ENCODE assay signal across 31 cellular contexts in the genomic region with DNA sequence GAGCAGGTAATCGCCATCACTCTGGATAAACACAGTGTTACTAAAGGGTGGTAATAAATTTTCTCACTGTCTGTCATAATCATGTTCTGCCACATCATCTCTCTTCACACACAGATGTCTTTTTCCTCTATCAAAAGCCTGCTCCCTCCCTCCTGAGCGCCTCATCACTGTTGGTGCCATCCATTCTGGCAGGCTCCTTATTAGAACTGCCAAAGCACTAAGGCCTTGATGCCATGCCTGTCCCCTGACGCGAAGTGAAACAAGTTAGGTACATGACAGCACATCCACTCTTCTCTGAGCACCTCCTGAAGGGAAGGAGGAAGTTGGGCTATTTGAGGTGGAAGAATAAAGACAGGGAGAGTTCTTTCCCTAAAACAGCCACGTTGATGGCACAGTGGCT.
"Had no signal": no experiment of that assay in that cellular context is flagged by ENCODE, and none has a peak within 500 bp of the region (broad histone marks: within the 10 kb centered on the region; RNA-seq: fewer than 3 reads in every experiment).

No MANE protein-coding gene starts in this region.

- H3K27me3 Mint-ChIP-seq: activated CD4-positive, alpha-beta T cell treated with anti-CD3 and anti-CD28 coated beads, Interleukin-2, amount 10 ng/mL, durations not matched to agents 7 days and 5 days; activated naive CD8-positive, alpha-beta T cell treated with anti-CD3 and anti-CD28 coated beads, Interleukin-2, amount 10 ng/mL, durations not matched to agents 7 days and 5 days; activated T-cell treated with anti-CD3 and anti-CD28 coated beads, Interleukin-2, amount 50 U/mL, for 24 hours; T-helper 17 cell had no signal

- DNase-seq: activated CD4-positive, alpha-beta memory T cell treated with anti-CD3 and anti-CD28 coated beads, Interleukin-2, amount 10 ng/mL, durations not matched to agents 7 days and 5 days; activated CD4-positive, alpha-beta T cell treated with anti-CD3 and anti-CD28 coated beads for 4 hours; activated CD4-positive, alpha-beta T cell treated with anti-CD3 and anti-CD28 coated beads, Interleukin-2, amount 10 ng/mL, durations not matched to agents 7 days and 5 days; activated CD4-positive, alpha-beta T cell treated with anti-CD3 and anti-CD28 coated beads, Interleukin-2, amount 50 U/mL, for 4 hours; activated CD4-positive, CD25-positive, alpha-beta regulatory T cell; activated CD4-positive, CD25-positive, alpha-beta regulatory T cell treated with anti-CD3 and anti-CD28 coated beads, Interleukin-2, amount 50 U/mL, for 72 hours; activated CD8-positive, alpha-beta memory T cell treated with anti-CD3 and anti-CD28 coated beads, Interleukin-2, amount 50 U/mL, for 48 hours; activated gamma-delta T cell; activated naive CD4-positive, alpha-beta T cell; activated naive CD4-positive, alpha-beta T cell treated with anti-CD3 and anti-CD28 coated beads, Interleukin-2, amount 10 ng/mL, durations not matched to agents 7 days and 5 days; activated naive CD8-positive, alpha-beta T cell treated with anti-CD3 and anti-CD28 coated beads, Interleukin-2, amount 10 ng/mL, durations not matched to agents 7 days and 5 days; activated T-cell treated with anti-CD3 and anti-CD28 coated beads for 4 hours; activated T-cell treated with anti-CD3 and anti-CD28 coated beads, Interleukin-2, amount 50 U/mL, for 24 hours; activated T-cell treated with anti-CD3 and anti-CD28 coated beads, Interleukin-2, amount 50 U/mL, for 72 hours; brain microvascular endothelial cell; central memory CD4-positive, alpha-beta T cell; cerebellar nuclear complex; dorsolateral prefrontal cortex; effector memory CD4-positive, alpha-beta T cell; endodermal cell; foreskin fibroblast; head of caudate nucleus; T-helper 1 cell; T-helper 17 cell; T1000 had no signal

- H3K4me3 ChIP-seq: ascending aorta, coronary artery, dorsolateral prefrontal cortex had no signal

- H3K4me3 Mint-ChIP-seq: activated CD4-positive, alpha-beta memory T cell treated with anti-CD3 and anti-CD28 coated beads, Interleukin-2, amount 10 ng/mL, durations not matched to agents 7 days and 5 days; activated CD4-positive, alpha-beta T cell treated with anti-CD3 and anti-CD28 coated beads, Interleukin-2, amount 10 ng/mL, durations not matched to agents 7 days and 5 days; activated naive CD4-positive, alpha-beta T cell treated with anti-CD3 and anti-CD28 coated beads, Interleukin-2, amount 10 ng/mL, durations not matched to agents 7 days and 5 days; activated naive CD8-positive, alpha-beta T cell treated with anti-CD3 and anti-CD28 coated beads, Interleukin-2, amount 10 ng/mL, durations not matched to agents 7 days and 5 days; activated T-cell treated with anti-CD3 and anti-CD28 coated beads, Interleukin-2, amount 50 U/mL, for 24 hours; activated T-cell treated with anti-CD3 and anti-CD28 coated beads, Interleukin-2, amount 50 U/mL, for 72 hours; dendritic cell treated with granulocyte-macrophage colony-stimulating factor and Interleukin-4, amounts not matched to agents 40 ng/mL and 50 ng/mL, for 4 days; endodermal cell; T-helper 17 cell; T-helper 2 cell treated with Interferon-gamma antibody and Interleukin-4, amounts not matched to agents 5 μg/mL and 100 μg/mL, for 36 hours had no signal

- H3K9me3 Mint-ChIP-seq: activated CD4-positive, alpha-beta memory T cell treated with anti-CD3 and anti-CD28 coated beads, Interleukin-2, amount 10 ng/mL, durations not matched to agents 7 days and 5 days; activated CD4-positive, alpha-beta T cell treated with anti-CD3 and anti-CD28 coated beads, Interleukin-2, amount 10 ng/mL, durations not matched to agents 7 days and 5 days; activated naive CD4-positive, alpha-beta T cell treated with anti-CD3 and anti-CD28 coated beads, Interleukin-2, amount 10 ng/mL, durations not matched to agents 7 days and 5 days; activated naive CD4-positive, alpha-beta T cell treated with anti-CD3 and anti-CD28 coated beads, Interleukin-2, amount 50 U/mL, for 72 hours; activated naive CD8-positive, alpha-beta T cell treated with anti-CD3 and anti-CD28 coated beads, Interleukin-2, amount 10 ng/mL, durations not matched to agents 7 days and 5 days; activated T-cell treated with anti-CD3 and anti-CD28 coated beads, Interleukin-2, amount 50 U/mL, for 24 hours; activated T-cell treated with anti-CD3 and anti-CD28 coated beads, Interleukin-2, amount 50 U/mL, for 72 hours; dendritic cell treated with granulocyte-macrophage colony-stimulating factor and Interleukin-4, amounts not matched to agents 40 ng/mL and 50 ng/mL, for 4 days; endodermal cell; T-helper 2 cell treated with Interferon-gamma antibody and Interleukin-4, amounts not matched to agents 5 μg/mL and 100 μg/mL, for 36 hours had no signal

- H3K27ac ChIP-seq: brain microvascular endothelial cell, coronary artery, dorsolateral prefrontal cortex had no signal

- H3K36me3 ChIP-seq: ascending aorta, brain microvascular endothelial cell had no signal

- H3K27me3 ChIP-seq: ascending aorta, brain microvascular endothelial cell, dorsolateral prefrontal cortex had no signal

- H3K36me3 Mint-ChIP-seq: activated naive CD4-positive, alpha-beta T cell treated with anti-CD3 and anti-CD28 coated beads, Interleukin-2, amount 10 ng/mL, durations not matched to agents 7 days and 5 days; activated naive CD4-positive, alpha-beta T cell treated with anti-CD3 and anti-CD28 coated beads, Interleukin-2, amount 50 U/mL, for 72 hours; activated naive CD8-positive, alpha-beta T cell treated with anti-CD3 and anti-CD28 coated beads, Interleukin-2, amount 10 ng/mL, durations not matched to agents 7 days and 5 days had no signal

- H3K27ac Mint-ChIP-seq: activated CD4-positive, alpha-beta memory T cell treated with anti-CD3 and anti-CD28 coated beads, Interleukin-2, amount 10 ng/mL, durations not matched to agents 7 days and 5 days; activated CD4-positive, alpha-beta T cell treated with anti-CD3 and anti-CD28 coated beads, Interleukin-2, amount 10 ng/mL, durations not matched to agents 7 days and 5 days; activated naive CD4-positive, alpha-beta T cell treated with anti-CD3 and anti-CD28 coated beads, Interleukin-2, amount 10 ng/mL, durations not matched to agents 7 days and 5 days; activated naive CD4-positive, alpha-beta T cell treated with anti-CD3 and anti-CD28 coated beads, Interleukin-2, amount 50 U/mL, for 72 hours; activated naive CD8-positive, alpha-beta T cell treated with anti-CD3 and anti-CD28 coated beads, Interleukin-2, amount 10 ng/mL, durations not matched to agents 7 days and 5 days; activated T-cell treated with anti-CD3 and anti-CD28 coated beads, Interleukin-2, amount 50 U/mL, for 24 hours; activated T-cell treated with anti-CD3 and anti-CD28 coated beads, Interleukin-2, amount 50 U/mL, for 72 hours; dendritic cell treated with granulocyte-macrophage colony-stimulating factor and Interleukin-4, amounts not matched to agents 40 ng/mL and 50 ng/mL, for 4 days; endodermal cell; T-helper 17 cell; T-helper 2 cell treated with Interferon-gamma antibody and Interleukin-4, amounts not matched to agents 5 μg/mL and 100 μg/mL, for 36 hours had no signal

- H3K9me3 ChIP-seq: ascending aorta had no signal

- ATAC-seq: activated naive CD4-positive, alpha-beta T cell treated with anti-CD3 and anti-CD28 coated beads, Interleukin-2, amount 50 U/mL, for 72 hours; activated T-cell treated with anti-CD3 and anti-CD28 coated beads, Interleukin-2, amount 50 U/mL, for 72 hours; esophagus mucosa; T-helper 17 cell had no signal
